1 cellular context compared by ENCODE assay signal in the genomic region with DNA sequence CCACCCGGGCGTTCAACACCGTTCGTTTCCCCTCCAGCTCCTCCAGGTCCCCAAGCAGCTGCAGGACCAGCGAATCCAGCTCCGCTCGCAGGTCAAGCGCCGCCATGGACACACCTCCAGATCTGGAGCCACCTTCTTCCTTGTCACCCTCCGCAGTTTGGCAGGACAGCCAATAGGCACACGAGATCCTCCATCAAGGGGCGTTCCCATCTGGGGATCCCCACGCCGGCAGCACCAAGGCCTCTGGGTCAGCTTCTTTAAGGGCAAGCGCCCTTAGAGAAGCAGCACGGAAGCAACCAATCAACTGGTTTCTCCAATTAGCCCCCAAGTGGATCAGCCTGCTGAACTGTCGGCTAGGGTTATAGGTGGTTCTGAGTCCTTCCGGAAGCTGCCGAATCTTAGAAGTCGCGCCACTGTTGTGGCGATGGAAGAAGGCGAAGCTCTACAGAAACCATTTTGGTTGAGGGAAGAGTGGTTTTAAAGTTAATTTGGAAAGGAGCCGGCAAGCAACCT.
TF ChIP-seq lines count a peak whose summit lies in the region.

No MANE protein-coding gene starts in this region.

TF ChIP-seq in K562, 482 proteins besides CTCF, POLR2A, EP300 and RAD21 (continued from another document and continues in another):
- TF ChIP-seq, protein P1, sequence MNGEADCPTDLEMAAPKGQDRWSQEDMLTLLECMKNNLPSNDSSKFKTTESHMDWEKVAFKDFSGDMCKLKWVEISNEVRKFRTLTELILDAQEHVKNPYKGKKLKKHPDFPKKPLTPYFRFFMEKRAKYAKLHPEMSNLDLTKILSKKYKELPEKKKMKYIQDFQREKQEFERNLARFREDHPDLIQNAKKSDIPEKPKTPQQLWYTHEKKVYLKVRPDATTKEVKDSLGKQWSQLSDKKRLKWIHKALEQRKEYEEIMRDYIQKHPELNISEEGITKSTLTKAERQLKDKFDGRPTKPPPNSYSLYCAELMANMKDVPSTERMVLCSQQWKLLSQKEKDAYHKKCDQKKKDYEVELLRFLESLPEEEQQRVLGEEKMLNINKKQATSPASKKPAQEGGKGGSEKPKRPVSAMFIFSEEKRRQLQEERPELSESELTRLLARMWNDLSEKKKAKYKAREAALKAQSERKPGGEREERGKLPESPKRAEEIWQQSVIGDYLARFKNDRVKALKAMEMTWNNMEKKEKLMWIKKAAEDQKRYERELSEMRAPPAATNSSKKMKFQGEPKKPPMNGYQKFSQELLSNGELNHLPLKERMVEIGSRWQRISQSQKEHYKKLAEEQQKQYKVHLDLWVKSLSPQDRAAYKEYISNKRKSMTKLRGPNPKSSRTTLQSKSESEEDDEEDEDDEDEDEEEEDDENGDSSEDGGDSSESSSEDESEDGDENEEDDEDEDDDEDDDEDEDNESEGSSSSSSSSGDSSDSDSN (IDR thresholded peaks at IDR 0.05; ENCODE audit: borderline replicate concordance in 1 of 2, low read depth in 2 of 2, low read length in 2 of 2): no peak
- TF ChIP-seq ZNF263 (CRISPR knock-in tag; IDR thresholded peaks at IDR 0.05; ENCODE audit: borderline replicate concordance) (no peak), ETS2 (tag; IDR thresholded peaks at IDR 0.05; ENCODE audit: borderline replicate concordance, poor library complexity, severe bottlenecking) (no peak), CC2D1A (IDR thresholded peaks at IDR 0.05) (peak; percentile 31), DIDO1 (tag; IDR thresholded peaks at IDR 0.05; ENCODE audit: low read depth) (peak; percentile 95), STAT5A (IDR thresholded peaks at IDR 0.05; ENCODE audit: borderline replicate concordance, low read length) (no peak), NR2C2 (CRISPR knock-in tag; IDR thresholded peaks at IDR 0.05) (no peak), NR2C2 (tag; IDR thresholded peaks at IDR 0.05) (peak; percentile 96), ARID1B (IDR thresholded peaks at IDR 0.05) (0 out of 2 replicates have a peak, but pooled peaks have one; percentile 12), JUND (IDR thresholded peaks at IDR 0.05; ENCODE audit: borderline replicate concordance, low read depth, low read length) (peak; percentile 8; the same call in 1 of the 2 replicates), JUND (tag; IDR thresholded peaks at IDR 0.05; ENCODE audit: borderline replicate concordance, low read depth, low read length) (no peak), GTF2E2 (tag; IDR thresholded peaks at IDR 0.05) (peak; percentile 60; the same call in 1 of the 2 replicates), ZNF507 (tag; conservative IDR thresholded peaks at IDR 0.05) (no peak), SNIP1 (IDR thresholded peaks at IDR 0.05; ENCODE audit: low read depth) (0 out of 2 replicates have a peak, but pooled peaks have one; percentile 75), BCOR (IDR thresholded peaks at IDR 0.05) (0 out of 2 replicates have a peak, but pooled peaks have one; percentile 7), POLR2G (IDR thresholded peaks at IDR 0.05; ENCODE audit: low read depth, low read length) (peak; percentile 83), C11orf30 (IDR thresholded peaks at IDR 0.05; ENCODE audit: low read depth) (0 out of 2 replicates have a peak, but pooled peaks have one; percentile 26), TAF9B (IDR thresholded peaks at IDR 0.05; ENCODE audit: partially characterized antibody) (peak; percentile 30), SMARCE1 (IDR thresholded peaks at IDR 0.05) (no peak), HMGN3 (IDR thresholded peaks at IDR 0.05; ENCODE audit: borderline replicate concordance, extremely low read depth, insufficient read length, low read depth, low read length) (no peak), GABPB2 (CRISPR knock-in tag; conservative IDR thresholded peaks at IDR 0.05) (no peak), NR2C1 (IDR thresholded peaks at IDR 0.05) (peak; percentile 84; the same call in 1 of the 2 replicates), NR2C1 (tag; IDR thresholded peaks at IDR 0.05) (no peak; the same call in 1 of the 2 replicates), ZNF143 (CRISPR knock-in tag; IDR thresholded peaks at IDR 0.05) (peak; percentile 55; the same call in 1 of the 2 replicates), SRSF3 (IDR thresholded peaks at IDR 0.05; ENCODE audit: insufficient read depth, low read length) (no peak), POLR2B (IDR thresholded peaks at IDR 0.05; ENCODE audit: low read depth, partially characterized antibody) (peak; percentile 60), POLR2H (tag; IDR thresholded peaks at IDR 0.05; ENCODE audit: low read depth) (peak; percentile 76), SP1 (CRISPR knock-in tag; IDR thresholded peaks at IDR 0.05) (peak; percentile 52), SIN3B (IDR thresholded peaks at IDR 0.05; ENCODE audit: low read depth) (peak; percentile 69; the same call in 1 of the 2 replicates), YY1 (IDR thresholded peaks at IDR 0.05; ENCODE audit: borderline replicate concordance in 1 of 3, control insufficient read depth in 1 of 3, extremely low read depth in 1 of 3, insufficient read depth in 3 of 3, insufficient read length in 1 of 3, insufficient replicate concordance in 2 of 3, low read depth in 1 of 3, low read length in 2 of 3) (peak in 2 of 3 experiments; percentile 66 to 79), HEY1 (CRISPR knock-in tag; IDR thresholded peaks at IDR 0.05; ENCODE audit: borderline replicate concordance) (0 out of 2 replicates have a peak, but pooled peaks have one; percentile 27), HDAC1 (IDR thresholded peaks at IDR 0.05) (peak in 1 of 2 experiments; percentile 66; a peak in 1 of 4 replicates), PML (IDR thresholded peaks at IDR 0.05; ENCODE audit: low read length) (0 out of 2 replicates have a peak, but pooled peaks have one; percentile 15), RBFOX2 (IDR thresholded peaks at IDR 0.05; ENCODE audit: low read depth, low read length) (peak; percentile 73)
- TF ChIP-seq, protein P2, sequence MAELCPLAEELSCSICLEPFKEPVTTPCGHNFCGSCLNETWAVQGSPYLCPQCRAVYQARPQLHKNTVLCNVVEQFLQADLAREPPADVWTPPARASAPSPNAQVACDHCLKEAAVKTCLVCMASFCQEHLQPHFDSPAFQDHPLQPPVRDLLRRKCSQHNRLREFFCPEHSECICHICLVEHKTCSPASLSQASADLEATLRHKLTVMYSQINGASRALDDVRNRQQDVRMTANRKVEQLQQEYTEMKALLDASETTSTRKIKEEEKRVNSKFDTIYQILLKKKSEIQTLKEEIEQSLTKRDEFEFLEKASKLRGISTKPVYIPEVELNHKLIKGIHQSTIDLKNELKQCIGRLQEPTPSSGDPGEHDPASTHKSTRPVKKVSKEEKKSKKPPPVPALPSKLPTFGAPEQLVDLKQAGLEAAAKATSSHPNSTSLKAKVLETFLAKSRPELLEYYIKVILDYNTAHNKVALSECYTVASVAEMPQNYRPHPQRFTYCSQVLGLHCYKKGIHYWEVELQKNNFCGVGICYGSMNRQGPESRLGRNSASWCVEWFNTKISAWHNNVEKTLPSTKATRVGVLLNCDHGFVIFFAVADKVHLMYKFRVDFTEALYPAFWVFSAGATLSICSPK (IDR thresholded peaks at IDR 0.05; ENCODE audit: borderline replicate concordance): no peak
- TF ChIP-seq, protein P3, sequence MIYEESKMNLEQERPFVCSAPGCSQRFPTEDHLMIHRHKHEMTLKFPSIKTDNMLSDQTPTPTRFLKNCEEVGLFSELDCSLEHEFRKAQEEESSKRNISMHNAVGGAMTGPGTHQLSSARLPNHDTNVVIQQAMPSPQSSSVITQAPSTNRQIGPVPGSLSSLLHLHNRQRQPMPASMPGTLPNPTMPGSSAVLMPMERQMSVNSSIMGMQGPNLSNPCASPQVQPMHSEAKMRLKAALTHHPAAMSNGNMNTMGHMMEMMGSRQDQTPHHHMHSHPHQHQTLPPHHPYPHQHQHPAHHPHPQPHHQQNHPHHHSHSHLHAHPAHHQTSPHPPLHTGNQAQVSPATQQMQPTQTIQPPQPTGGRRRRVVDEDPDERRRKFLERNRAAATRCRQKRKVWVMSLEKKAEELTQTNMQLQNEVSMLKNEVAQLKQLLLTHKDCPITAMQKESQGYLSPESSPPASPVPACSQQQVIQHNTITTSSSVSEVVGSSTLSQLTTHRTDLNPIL (CRISPR knock-in tag; IDR thresholded peaks at IDR 0.05): no peak
- TF ChIP-seq, protein P4, sequence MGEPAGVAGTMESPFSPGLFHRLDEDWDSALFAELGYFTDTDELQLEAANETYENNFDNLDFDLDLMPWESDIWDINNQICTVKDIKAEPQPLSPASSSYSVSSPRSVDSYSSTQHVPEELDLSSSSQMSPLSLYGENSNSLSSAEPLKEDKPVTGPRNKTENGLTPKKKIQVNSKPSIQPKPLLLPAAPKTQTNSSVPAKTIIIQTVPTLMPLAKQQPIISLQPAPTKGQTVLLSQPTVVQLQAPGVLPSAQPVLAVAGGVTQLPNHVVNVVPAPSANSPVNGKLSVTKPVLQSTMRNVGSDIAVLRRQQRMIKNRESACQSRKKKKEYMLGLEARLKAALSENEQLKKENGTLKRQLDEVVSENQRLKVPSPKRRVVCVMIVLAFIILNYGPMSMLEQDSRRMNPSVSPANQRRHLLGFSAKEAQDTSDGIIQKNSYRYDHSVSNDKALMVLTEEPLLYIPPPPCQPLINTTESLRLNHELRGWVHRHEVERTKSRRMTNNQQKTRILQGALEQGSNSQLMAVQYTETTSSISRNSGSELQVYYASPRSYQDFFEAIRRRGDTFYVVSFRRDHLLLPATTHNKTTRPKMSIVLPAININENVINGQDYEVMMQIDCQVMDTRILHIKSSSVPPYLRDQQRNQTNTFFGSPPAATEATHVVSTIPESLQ (CRISPR knock-in tag; IDR thresholded peaks at IDR 0.05): peak; percentile 67; the same call in 1 of the 2 replicates
- TF ChIP-seq, protein P5, sequence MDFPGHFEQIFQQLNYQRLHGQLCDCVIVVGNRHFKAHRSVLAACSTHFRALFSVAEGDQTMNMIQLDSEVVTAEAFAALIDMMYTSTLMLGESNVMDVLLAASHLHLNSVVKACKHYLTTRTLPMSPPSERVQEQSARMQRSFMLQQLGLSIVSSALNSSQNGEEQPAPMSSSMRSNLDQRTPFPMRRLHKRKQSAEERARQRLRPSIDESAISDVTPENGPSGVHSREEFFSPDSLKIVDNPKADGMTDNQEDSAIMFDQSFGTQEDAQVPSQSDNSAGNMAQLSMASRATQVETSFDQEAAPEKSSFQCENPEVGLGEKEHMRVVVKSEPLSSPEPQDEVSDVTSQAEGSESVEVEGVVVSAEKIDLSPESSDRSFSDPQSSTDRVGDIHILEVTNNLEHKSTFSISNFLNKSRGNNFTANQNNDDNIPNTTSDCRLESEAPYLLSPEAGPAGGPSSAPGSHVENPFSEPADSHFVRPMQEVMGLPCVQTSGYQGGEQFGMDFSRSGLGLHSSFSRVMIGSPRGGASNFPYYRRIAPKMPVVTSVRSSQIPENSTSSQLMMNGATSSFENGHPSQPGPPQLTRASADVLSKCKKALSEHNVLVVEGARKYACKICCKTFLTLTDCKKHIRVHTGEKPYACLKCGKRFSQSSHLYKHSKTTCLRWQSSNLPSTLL (IDR thresholded peaks at IDR 0.05): peak; percentile 81
- TF ChIP-seq, protein P6, sequence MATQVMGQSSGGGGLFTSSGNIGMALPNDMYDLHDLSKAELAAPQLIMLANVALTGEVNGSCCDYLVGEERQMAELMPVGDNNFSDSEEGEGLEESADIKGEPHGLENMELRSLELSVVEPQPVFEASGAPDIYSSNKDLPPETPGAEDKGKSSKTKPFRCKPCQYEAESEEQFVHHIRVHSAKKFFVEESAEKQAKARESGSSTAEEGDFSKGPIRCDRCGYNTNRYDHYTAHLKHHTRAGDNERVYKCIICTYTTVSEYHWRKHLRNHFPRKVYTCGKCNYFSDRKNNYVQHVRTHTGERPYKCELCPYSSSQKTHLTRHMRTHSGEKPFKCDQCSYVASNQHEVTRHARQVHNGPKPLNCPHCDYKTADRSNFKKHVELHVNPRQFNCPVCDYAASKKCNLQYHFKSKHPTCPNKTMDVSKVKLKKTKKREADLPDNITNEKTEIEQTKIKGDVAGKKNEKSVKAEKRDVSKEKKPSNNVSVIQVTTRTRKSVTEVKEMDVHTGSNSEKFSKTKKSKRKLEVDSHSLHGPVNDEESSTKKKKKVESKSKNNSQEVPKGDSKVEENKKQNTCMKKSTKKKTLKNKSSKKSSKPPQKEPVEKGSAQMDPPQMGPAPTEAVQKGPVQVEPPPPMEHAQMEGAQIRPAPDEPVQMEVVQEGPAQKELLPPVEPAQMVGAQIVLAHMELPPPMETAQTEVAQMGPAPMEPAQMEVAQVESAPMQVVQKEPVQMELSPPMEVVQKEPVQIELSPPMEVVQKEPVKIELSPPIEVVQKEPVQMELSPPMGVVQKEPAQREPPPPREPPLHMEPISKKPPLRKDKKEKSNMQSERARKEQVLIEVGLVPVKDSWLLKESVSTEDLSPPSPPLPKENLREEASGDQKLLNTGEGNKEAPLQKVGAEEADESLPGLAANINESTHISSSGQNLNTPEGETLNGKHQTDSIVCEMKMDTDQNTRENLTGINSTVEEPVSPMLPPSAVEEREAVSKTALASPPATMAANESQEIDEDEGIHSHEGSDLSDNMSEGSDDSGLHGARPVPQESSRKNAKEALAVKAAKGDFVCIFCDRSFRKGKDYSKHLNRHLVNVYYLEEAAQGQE (CRISPR knock-in tag; IDR thresholded peaks at IDR 0.05; ENCODE audit: low read depth): no peak
- TF ChIP-seq, protein P7, sequence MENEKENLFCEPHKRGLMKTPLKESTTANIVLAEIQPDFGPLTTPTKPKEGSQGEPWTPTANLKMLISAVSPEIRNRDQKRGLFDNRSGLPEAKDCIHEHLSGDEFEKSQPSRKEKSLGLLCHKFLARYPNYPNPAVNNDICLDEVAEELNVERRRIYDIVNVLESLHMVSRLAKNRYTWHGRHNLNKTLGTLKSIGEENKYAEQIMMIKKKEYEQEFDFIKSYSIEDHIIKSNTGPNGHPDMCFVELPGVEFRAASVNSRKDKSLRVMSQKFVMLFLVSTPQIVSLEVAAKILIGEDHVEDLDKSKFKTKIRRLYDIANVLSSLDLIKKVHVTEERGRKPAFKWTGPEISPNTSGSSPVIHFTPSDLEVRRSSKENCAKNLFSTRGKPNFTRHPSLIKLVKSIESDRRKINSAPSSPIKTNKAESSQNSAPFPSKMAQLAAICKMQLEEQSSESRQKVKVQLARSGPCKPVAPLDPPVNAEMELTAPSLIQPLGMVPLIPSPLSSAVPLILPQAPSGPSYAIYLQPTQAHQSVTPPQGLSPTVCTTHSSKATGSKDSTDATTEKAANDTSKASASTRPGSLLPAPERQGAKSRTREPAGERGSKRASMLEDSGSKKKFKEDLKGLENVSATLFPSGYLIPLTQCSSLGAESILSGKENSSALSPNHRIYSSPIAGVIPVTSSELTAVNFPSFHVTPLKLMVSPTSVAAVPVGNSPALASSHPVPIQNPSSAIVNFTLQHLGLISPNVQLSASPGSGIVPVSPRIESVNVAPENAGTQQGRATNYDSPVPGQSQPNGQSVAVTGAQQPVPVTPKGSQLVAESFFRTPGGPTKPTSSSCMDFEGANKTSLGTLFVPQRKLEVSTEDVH (IDR thresholded peaks at IDR 0.05; ENCODE audit: low read depth, partially characterized antibody): peak; percentile 52
- TF ChIP-seq, protein P8, sequence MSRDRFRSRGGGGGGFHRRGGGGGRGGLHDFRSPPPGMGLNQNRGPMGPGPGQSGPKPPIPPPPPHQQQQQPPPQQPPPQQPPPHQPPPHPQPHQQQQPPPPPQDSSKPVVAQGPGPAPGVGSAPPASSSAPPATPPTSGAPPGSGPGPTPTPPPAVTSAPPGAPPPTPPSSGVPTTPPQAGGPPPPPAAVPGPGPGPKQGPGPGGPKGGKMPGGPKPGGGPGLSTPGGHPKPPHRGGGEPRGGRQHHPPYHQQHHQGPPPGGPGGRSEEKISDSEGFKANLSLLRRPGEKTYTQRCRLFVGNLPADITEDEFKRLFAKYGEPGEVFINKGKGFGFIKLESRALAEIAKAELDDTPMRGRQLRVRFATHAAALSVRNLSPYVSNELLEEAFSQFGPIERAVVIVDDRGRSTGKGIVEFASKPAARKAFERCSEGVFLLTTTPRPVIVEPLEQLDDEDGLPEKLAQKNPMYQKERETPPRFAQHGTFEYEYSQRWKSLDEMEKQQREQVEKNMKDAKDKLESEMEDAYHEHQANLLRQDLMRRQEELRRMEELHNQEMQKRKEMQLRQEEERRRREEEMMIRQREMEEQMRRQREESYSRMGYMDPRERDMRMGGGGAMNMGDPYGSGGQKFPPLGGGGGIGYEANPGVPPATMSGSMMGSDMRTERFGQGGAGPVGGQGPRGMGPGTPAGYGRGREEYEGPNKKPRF (IDR thresholded peaks at IDR 0.05; ENCODE audit: low read depth, low read length): no peak
